In the genomic region with DNA sequence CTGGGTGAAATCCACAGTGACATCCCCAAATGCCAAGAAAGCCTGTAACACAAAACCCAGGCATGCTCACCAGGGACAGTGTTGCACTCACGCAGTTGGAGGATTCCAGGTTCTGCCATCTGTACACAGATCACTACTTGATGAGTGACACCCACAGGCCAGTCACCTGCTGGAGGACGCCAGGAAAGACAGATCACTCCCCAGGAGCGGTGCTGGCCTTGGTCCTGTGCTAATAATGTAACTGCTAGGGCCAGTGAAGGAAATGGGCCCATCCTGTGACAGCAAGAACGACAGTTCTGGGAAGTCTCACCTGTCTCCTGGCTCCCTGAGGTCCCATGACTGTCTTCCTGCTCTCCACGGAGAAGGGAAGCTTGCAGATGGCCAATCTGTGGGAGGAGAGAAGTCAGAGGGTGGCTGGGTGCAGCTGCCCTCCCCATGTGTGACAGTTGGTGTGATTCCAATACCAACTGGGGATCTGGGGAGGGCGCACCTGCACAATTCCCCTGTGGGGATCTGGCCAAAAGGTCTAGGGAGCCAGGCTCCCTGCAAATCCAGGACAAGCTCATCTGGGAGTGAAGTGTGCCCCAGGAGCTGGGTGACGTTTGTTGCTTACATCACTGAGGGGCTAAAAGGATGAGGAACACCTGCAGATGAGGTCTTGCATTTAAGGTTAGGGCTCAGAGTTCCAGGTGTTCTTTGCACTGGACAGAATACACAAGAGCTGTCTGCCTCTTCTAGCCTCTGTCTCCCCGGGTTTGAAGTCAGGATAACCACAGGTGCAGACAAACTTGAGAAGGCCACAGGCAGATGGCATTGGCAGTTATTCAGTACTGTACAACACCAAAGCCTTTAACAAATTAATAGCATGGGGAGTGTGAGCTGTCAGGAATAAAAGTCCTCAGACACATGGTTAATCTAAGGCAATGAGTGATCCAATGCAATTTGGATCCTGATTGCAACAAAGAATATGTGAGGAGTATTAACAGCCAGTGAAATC, we compare ENCODE assay signal across 9 cellular contexts. TPM values are rescaled to one million over a fixed set of nuclear protein-coding genes. Genes with fewer than 3 reads are reported as not detected.
DNase-seq lines count a peak whose midpoint lies in the region; ATAC-seq and TF ChIP-seq lines count a peak whose summit lies in the region.
"Had no signal": no experiment of that assay in that cellular context is flagged by ENCODE, and none has a peak within 500 bp of the region (broad histone marks: within the 10 kb centered on the region; RNA-seq: fewer than 3 reads in every experiment).

No MANE protein-coding gene starts in this region.

- no peak overlapping the region for H3K4me3 ChIP-seq in upper lobe of right lung

- H3K27ac ChIP-seq in upper lobe of right lung = no peak overlapping the region

- peaks cover 24% of the 10 kb centered on the region for H3K4me1 Mint-ChIP-seq in brain

- H3K4me3 Mint-ChIP-seq in brain = peak overlapping the region in 1 of 5 experiments; percentile 20
- H3K4me3 Mint-ChIP-seq: dendritic cell treated with granulocyte-macrophage colony-stimulating factor and Interleukin-4, amounts not matched to agents 40 ng/mL and 50 ng/mL, for 4 days had no signal

- ATAC-seq in GM18508 (IDR thresholded peaks at IDR 0.05; ENCODE audit: insufficient read depth, unreplicated experiment) (peak; percentile 7), GM21786 (IDR thresholded peaks at IDR 0.05; ENCODE audit: unreplicated experiment) (peak; percentile 6), HG03521 (IDR thresholded peaks at IDR 0.05; ENCODE audit: unreplicated experiment) (peak; percentile 22), upper lobe of right lung (no peak)

- no peak for TF ChIP-seq CTCF in brain (conservative IDR thresholded peaks at IDR 0.05)
- TF ChIP-seq CTCF in upper lobe of right lung (IDR thresholded peaks at IDR 0.05) = no peak

- H3K9me3 Mint-ChIP-seq in brain = peaks cover 3 to 11% (median 7%) of the 10 kb centered on the region in 5 experiments
- H3K9me3 Mint-ChIP-seq: dendritic cell treated with granulocyte-macrophage colony-stimulating factor and Interleukin-4, amounts not matched to agents 40 ng/mL and 50 ng/mL, for 4 days had no signal

- no peaks in the 10 kb centered on the region for H3K27me3 ChIP-seq in upper lobe of right lung

- H3K36me3 Mint-ChIP-seq in brain = peaks cover 79% of the 10 kb centered on the region

- no peaks in the 10 kb centered on the region for H3K9me3 ChIP-seq in upper lobe of right lung

- no peaks in the 10 kb centered on the region for H3K4me1 ChIP-seq in upper lobe of right lung

- no peak for DNase-seq in iPS-NIHi11 (ENCODE audit: low spot score)
- no peak for DNase-seq in NCI-H187 treated with DMSO at 0.1 percent for 48 hours (lab: John Stamatoyannopoulos, UW)
- no peak for DNase-seq in upper lobe of right lung
- DNase-seq in RKO (ENCODE audit: low spot score) = no peak

- no peaks in the 10 kb centered on the region for H3K27me3 Mint-ChIP-seq in brain
- H3K27me3 Mint-ChIP-seq: dendritic cell treated with granulocyte-macrophage colony-stimulating factor and Interleukin-4, amounts not matched to agents 40 ng/mL and 50 ng/mL, for 4 days had no signal

- intact Hi-C loops in upper lobe of right lung (cut with DNase I) = no loop called here

- H3K36me3 ChIP-seq in upper lobe of right lung = peaks cover 19% of the 10 kb centered on the region

- H3K27ac Mint-ChIP-seq in brain = peak overlapping the region in 4 of 5 experiments; percentile 58 to 93 (median 75)
- H3K27ac Mint-ChIP-seq: dendritic cell treated with granulocyte-macrophage colony-stimulating factor and Interleukin-4, amounts not matched to agents 40 ng/mL and 50 ng/mL, for 4 days had no signal

RNA-seq across cellular contexts. Expression of a gene that starts 10.3 kb away (rescaled TPM):
- polyA plus RNA-seq in brain (ENCODE audit: insufficient read depth, low read depth, low replicate concordance) = 8.1 TPM
- total RNA-seq in upper lobe of right lung = 14.6 TPM
